24 cellular contexts compared by ENCODE assay signal in the genomic region with DNA sequence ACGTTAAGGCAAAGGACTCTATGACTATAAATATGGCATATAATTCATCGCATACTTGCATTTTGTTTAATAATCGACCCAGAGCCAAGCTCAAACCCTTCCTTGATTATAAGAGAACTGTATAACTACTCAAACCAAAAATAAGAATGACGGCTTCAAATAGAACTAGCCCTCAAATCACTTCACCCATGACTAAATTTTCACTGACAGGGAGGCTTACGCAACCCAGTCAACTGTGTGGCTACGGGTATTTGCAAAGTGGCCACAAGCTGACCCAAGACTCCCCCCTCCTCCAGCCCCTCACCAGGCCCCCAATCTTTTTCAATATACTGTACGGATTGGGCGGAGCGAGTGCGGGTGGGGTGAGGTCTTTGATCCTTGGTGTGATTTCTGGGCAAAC.
DNase-seq lines count a peak whose midpoint lies in the region; ATAC-seq, FAIRE-seq and TF ChIP-seq lines count a peak whose summit lies in the region.
"Had no signal": no experiment of that assay in that cellular context is flagged by ENCODE, and none has a peak within 500 bp of the region (broad histone marks: within the 10 kb centered on the region; RNA-seq: fewer than 3 reads in every experiment).

No MANE protein-coding gene starts in this region.

- CTCF ChIA-PET in K562 (lab: Yijun Ruan, JAX; ENCODE audit: low intra/inter-chr PET ratio), result no interaction called here

- H3K36me3 ChIP-seq in K562 (ENCODE audit: control insufficient read depth, insufficient read depth, low read length), result no peaks in the 10 kb centered on the region
- H3K36me3 ChIP-seq: HAP-1, Peyer's patch had no signal

- H3K4me3 ChIP-seq in K562, result no peak overlapping the region
- H3K4me3 ChIP-seq: GM23338, HAP-1, Peyer's patch had no signal

- H2AFZ ChIP-seq in K562 (ENCODE audit: low read depth, low read length), result no peak overlapping the region
- H2AFZ ChIP-seq: GM23338 had no signal

- no peak for TF ChIP-seq EP300 in K562 (IDR thresholded peaks at IDR 0.05; ENCODE audit: low read length)

- no peak for ATAC-seq in K562
- ATAC-seq: GM23338 had no signal

- no TSS peak for BruUV-seq in K562 (replicated peaks; lab: Mats Ljungman, UMichigan)

- POLR2A ChIA-PET in K562 (lab: Yijun Ruan, JAX), result interaction anchor here (0.7 to 1.4 kb wide), 2 partner anchors 9 to 1162 kb away, joined by 3 to 4 read pairs; no protein-coding TSS in a partner anchor

- no peak for TF ChIP-seq CTCF in K562 (IDR thresholded peaks at IDR 0.05 in 2 of 3, conservative IDR thresholded peaks at IDR 0.05 in 1 of 3; ENCODE audit: insufficient read depth in 2 of 3, low read depth in 1 of 3, low read length in 3 of 3)

- intact Hi-C loops in K562 (cut with micrococcal nuclease), result loop anchor here (10.0 kb wide), 2 partner anchors 459 to 1409 kb away; no protein-coding TSS in a partner anchor

- TF ChIP-seq POLR2A in K562 (conservative IDR thresholded peaks at IDR 0.05), result no peak

- no peak for FAIRE-seq in K562 (lab: Jason Lieb, UNC)
- FAIRE-seq: GM18507 had no signal

- DNase-seq in DMS79 treated with DMSO at 0.1 percent for 48 hours (lab: John Stamatoyannopoulos, UW) (peak; percentile 40), DMS79 (lab: John Stamatoyannopoulos, UW) (no peak), COLO668 (lab: John Stamatoyannopoulos, UW; ENCODE audit: unreplicated experiment) (peak; percentile 34), K562 (ENCODE audit: extremely low read depth in 1 of 4, low spot score in 3 of 4) (no peak), iris pigment epithelial cell (ENCODE audit: low read depth) (peak; percentile 8), NCI-H510A (lab: John Stamatoyannopoulos, UW) (no peak), mesenteric fat pad (ENCODE audit: low spot score) (no peak), NCI-H446 treated with DMSO at 0.1 percent for 48 hours (lab: John Stamatoyannopoulos, UW) (no peak)
- DNase-seq: ACHN, HFFc6, MM.1S, NCI-H1105, NCI-H1436 treated with DMSO at 0.1 percent for 48 hours, NCI-H187 treated with DMSO at 0.1 percent for 48 hours, NCI-H2227 treated with DMSO at 0.1 percent for 48 hours, NCI-H524 treated with DMSO at 0.1 percent for 48 hours, OCI-M1, Peyer's patch, SHP77 treated with DMSO at 0.1 percent for 48 hours had no signal

- H3K9me3 ChIP-seq in K562 (replicated peaks; ENCODE audit: control insufficient read depth, insufficient read depth, low read depth, low read length), result no peaks in the 10 kb centered on the region
- H3K9me3 ChIP-seq: HAP-1, Peyer's patch had no signal

- H3K4me2 ChIP-seq in K562 (ENCODE audit: insufficient read depth, low read length), result no peak overlapping the region
- H3K4me2 ChIP-seq: GM23338, KMS-11 had no signal

- in situ Hi-C loops in K562 (cut with MboI), result loop anchor here (10.0 kb wide), 1 partner anchor 299 kb away; no protein-coding TSS in a partner anchor

- 22% methylated on average over 10 of the region's 10 CpGs for WGBS in K562 (ENCODE audit: insufficient coverage, low coverage, missing lambda C conversion rate)

- H3K9me1 ChIP-seq in K562 (ENCODE audit: control insufficient read depth, insufficient read depth, low read length), result no peaks in the 10 kb centered on the region

- TF ChIP-seq RAD21 in K562 (CRISPR knock-in tag; conservative IDR thresholded peaks at IDR 0.05 in 1 of 2, IDR thresholded peaks at IDR 0.05 in 1 of 2), result no peak

- peaks cover 2 to 26% of the 10 kb centered on the region in 2 experiments; a peak in 4 of 5 replicates for H3K27me3 ChIP-seq in K562 (ENCODE audit: control insufficient read depth in 2 of 2, insufficient read depth in 2 of 2, low read length in 2 of 2)
- H3K27me3 ChIP-seq: Peyer's patch had no signal

- no peak overlapping the region for H3K9ac ChIP-seq in K562 (ENCODE audit: insufficient read depth in 1 of 2, low read depth in 2 of 2, low read length in 2 of 2)
- H3K9ac ChIP-seq: KMS-11 had no signal

- H3K79me2 ChIP-seq in K562 (ENCODE audit: control insufficient read depth, insufficient read depth, low read length), result no peaks in the 10 kb centered on the region

- no peaks in the 10 kb centered on the region for H3K4me1 ChIP-seq in K562 (replicated peaks in 1 of 2; ENCODE audit: control insufficient read depth in 2 of 2, insufficient read depth in 2 of 2, low read length in 2 of 2)
- H3K4me1 ChIP-seq: Peyer's patch had no signal

- H3K27ac ChIP-seq in K562 (ENCODE audit: extremely low read depth, low read depth, low read length), result no peak overlapping the region
- H3K27ac ChIP-seq: 22Rv1, KMS-11, Peyer's patch had no signal

- H4K20me1 ChIP-seq in K562 (replicated peaks; ENCODE audit: control insufficient read depth, insufficient read depth, low read length), result no peaks in the 10 kb centered on the region

TF ChIP-seq in K562, 482 proteins besides CTCF, POLR2A, EP300 and RAD21:
- TF ChIP-seq CEBPB (tag; IDR thresholded peaks at IDR 0.05), result peak; percentile 42; the same call in 1 of the 2 replicates
- TF ChIP-seq, protein P1, sequence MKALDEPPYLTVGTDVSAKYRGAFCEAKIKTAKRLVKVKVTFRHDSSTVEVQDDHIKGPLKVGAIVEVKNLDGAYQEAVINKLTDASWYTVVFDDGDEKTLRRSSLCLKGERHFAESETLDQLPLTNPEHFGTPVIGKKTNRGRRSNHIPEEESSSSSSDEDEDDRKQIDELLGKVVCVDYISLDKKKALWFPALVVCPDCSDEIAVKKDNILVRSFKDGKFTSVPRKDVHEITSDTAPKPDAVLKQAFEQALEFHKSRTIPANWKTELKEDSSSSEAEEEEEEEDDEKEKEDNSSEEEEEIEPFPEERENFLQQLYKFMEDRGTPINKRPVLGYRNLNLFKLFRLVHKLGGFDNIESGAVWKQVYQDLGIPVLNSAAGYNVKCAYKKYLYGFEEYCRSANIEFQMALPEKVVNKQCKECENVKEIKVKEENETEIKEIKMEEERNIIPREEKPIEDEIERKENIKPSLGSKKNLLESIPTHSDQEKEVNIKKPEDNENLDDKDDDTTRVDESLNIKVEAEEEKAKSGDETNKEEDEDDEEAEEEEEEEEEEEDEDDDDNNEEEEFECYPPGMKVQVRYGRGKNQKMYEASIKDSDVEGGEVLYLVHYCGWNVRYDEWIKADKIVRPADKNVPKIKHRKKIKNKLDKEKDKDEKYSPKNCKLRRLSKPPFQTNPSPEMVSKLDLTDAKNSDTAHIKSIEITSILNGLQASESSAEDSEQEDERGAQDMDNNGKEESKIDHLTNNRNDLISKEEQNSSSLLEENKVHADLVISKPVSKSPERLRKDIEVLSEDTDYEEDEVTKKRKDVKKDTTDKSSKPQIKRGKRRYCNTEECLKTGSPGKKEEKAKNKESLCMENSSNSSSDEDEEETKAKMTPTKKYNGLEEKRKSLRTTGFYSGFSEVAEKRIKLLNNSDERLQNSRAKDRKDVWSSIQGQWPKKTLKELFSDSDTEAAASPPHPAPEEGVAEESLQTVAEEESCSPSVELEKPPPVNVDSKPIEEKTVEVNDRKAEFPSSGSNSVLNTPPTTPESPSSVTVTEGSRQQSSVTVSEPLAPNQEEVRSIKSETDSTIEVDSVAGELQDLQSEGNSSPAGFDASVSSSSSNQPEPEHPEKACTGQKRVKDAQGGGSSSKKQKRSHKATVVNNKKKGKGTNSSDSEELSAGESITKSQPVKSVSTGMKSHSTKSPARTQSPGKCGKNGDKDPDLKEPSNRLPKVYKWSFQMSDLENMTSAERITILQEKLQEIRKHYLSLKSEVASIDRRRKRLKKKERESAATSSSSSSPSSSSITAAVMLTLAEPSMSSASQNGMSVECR (CRISPR knock-in tag; IDR thresholded peaks at IDR 0.05), result no peak

Comparison
In these comparisons a context has a peak if more than half of its experiments do, and no peak if none do; other contexts are left out.
1. DNase-seq: peak in DMS79 treated with DMSO at 0.1 percent for 48 hours (single experiment), COLO668 (single experiment) and iris pigment epithelial cell (single experiment); none in DMS79 (single experiment), K562 (0 of 4), NCI-H510A (single experiment), mesenteric fat pad (single experiment) and NCI-H446 treated with DMSO at 0.1 percent for 48 hours (single experiment).